8 cellular contexts compared by ENCODE assay signal in the genomic region with DNA sequence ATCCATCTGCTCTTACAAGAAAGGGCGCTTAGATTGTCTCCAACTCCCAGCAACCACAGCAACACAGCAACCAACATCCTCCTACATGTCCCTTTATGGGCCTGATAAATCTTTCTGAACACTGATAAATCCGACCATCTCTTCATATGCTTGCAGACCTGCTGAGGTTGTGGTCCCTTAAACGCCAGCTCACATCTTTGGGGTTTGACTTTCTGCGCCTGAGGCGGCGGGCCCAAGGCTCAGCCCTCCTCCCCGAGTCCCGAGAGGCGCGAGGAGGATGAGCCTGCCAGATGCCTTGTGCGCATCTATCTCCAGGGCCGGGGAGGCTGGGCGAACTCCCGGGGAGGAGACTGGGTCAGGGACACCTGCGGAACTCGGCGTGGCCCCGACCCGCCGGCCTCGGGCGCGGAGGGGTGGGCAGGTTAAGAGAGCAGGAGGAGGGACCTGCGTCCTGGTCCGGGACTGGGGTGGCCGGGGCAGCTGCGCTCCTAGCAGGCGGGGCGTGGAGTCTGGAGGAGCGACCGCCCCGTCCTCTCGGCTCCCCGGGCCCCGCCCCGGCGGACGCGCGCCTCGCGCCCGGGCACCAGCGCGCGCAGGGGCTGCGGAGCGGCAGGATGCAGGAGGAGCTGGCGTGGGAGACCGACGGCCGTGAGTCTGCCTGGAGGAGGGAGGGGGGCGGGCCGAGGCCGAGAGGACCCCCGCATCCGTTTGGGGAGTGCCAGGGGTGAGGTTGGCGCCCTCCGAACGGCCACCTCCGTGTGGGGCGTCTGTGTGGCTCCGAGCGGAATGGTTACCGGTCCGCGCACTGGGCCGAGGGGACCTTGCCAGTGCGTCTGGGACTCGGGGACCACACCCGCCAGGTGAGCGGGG. TPM values are rescaled to one million over a fixed set of nuclear protein-coding genes. Genes with fewer than 3 reads are reported as not detected.
A peak's percentile ranks its signal among the peaks of the same experiment; 100 is the strongest.
DNase-seq lines count a peak whose midpoint lies in the region; ATAC-seq and TF ChIP-seq lines count a peak whose summit lies in the region.

Gene ANKDD1A (plus strand): TSS at position 586 of the 870 bp plus-strand sequence. CDS start 29 bp downstream, at position 615.

- no peak within 1 kb of the TSS for H2BK12ac ChIP-seq in neuronal stem cell (ENCODE audit: low read length)

- TF ChIP-seq CTCF in gastroesophageal sphincter (IDR thresholded peaks at IDR 0.05) (no peak), vagina (IDR thresholded peaks at IDR 0.05) (no peak)

- no peaks in the 10 kb centered on the region for H3K9me3 ChIP-seq in gastroesophageal sphincter
- peaks cover 4% of the 10 kb centered on the region in 2 donors for H3K9me3 ChIP-seq in neuronal stem cell (replicated peaks in 1 of 2; ENCODE audit: control insufficient read depth in 2 of 2, insufficient read depth in 1 of 2, low read depth in 1 of 2, low read length in 2 of 2)
- no peaks in the 10 kb centered on the region for H3K9me3 ChIP-seq in vagina

- 5 to 19% methylated on average over 2 to 4 of the region's 72 CpGs for WGBS in gastroesophageal sphincter (ENCODE audit: low coverage in 1 of 2), 2 donors
- WGBS in neuronal stem cell (ENCODE audit: extremely low coverage in 2 of 2, insufficient read length in 2 of 2, insufficient replicate concordance in 1 of 2), 2 donors, result no CpG with 5 or more reads among the region's 72 CpGs

- peak within 1 kb of the TSS; percentile 94 for H3K18ac ChIP-seq in neuronal stem cell (ENCODE audit: low read length)

- H3K14ac ChIP-seq in neuronal stem cell (ENCODE audit: low read length), result peak within 1 kb of the TSS; percentile 73

- peak within 1 kb of the TSS; percentile 70 for H3K4me2 ChIP-seq in neuronal stem cell (ENCODE audit: insufficient read depth, low read length, poor library complexity, severe bottlenecking)

- no peak within 1 kb of the TSS for H3K4ac ChIP-seq in neuronal stem cell (ENCODE audit: low read length)

- H4K8ac ChIP-seq in neuronal stem cell (ENCODE audit: low read depth, low read length), result peak within 1 kb of the TSS; percentile 95

- intact Hi-C loops in vagina (cut with DNase I), result no loop called here

- H2BK120ac ChIP-seq in neuronal stem cell (ENCODE audit: low read depth, low read length), result peak within 1 kb of the TSS; percentile 56

- H3K27me3 ChIP-seq in gastroesophageal sphincter (no peaks in the 10 kb centered on the region), neuronal stem cell (ENCODE audit: control insufficient read depth in 3 of 3, insufficient read depth in 3 of 3, low read depth in 1 of 3, low read length in 3 of 3) (peaks cover 0 to 33% (median 10%) of the 10 kb centered on the region in 3 experiments), vagina (no peaks in the 10 kb centered on the region)

- peak within 1 kb of the TSS; percentile 16 for H2AK5ac ChIP-seq in neuronal stem cell (ENCODE audit: low read depth, low read length)

- peak within 1 kb of the TSS; percentile 85 for H3K23ac ChIP-seq in neuronal stem cell (ENCODE audit: low read depth, low read length, poor library complexity)

- no peak within 1 kb of the TSS for H2BK5ac ChIP-seq in neuronal stem cell (ENCODE audit: low read length)

- ATAC-seq in HG02610 (IDR thresholded peaks at IDR 0.05; ENCODE audit: unreplicated experiment), result peak; percentile 54
- peak; percentile 93 for ATAC-seq in gastroesophageal sphincter

- TF ChIP-seq POLR2A in gastroesophageal sphincter (IDR thresholded peaks at IDR 0.05) (peak in 1 of 2 donors; percentile 44), vagina (IDR thresholded peaks at IDR 0.05) (peak in 1 of 2 donors; percentile 18)

- no peak within 1 kb of the TSS for H2BK15ac ChIP-seq in neuronal stem cell (ENCODE audit: low read length)

- H2AFZ ChIP-seq in neuronal stem cell (ENCODE audit: low read length), result peak within 1 kb of the TSS; percentile 96

- H3K4me1 ChIP-seq in gastroesophageal sphincter (peaks cover 0 to 26% (median 4%) of the 10 kb centered on the region in 3 donors), neuronal stem cell (ENCODE audit: control insufficient read depth in 2 of 2, insufficient read depth in 1 of 2, low read depth in 1 of 2, low read length in 2 of 2) (peaks cover 8 to 12% of the 10 kb centered on the region in 2 donors), vagina (peaks cover 17% of the 10 kb centered on the region)

- peak within 1 kb of the TSS; percentile 42; the same call in 1 of the 2 replicates for H3K4me3 ChIP-seq in GM08714 (ENCODE audit: low read length)
- peak within 1 kb of the TSS; percentile 48 to 69 for H3K4me3 ChIP-seq in gastroesophageal sphincter
- H3K4me3 ChIP-seq in neuronal stem cell (ENCODE audit: low read length in 2 of 2), result peak within 1 kb of the TSS; percentile 54 to 84
- peak within 1 kb of the TSS; percentile 55 to 70 for H3K4me3 ChIP-seq in vagina

- H3K36me3 ChIP-seq in gastroesophageal sphincter (no peaks in the 10 kb centered on the region), neuronal stem cell (replicated peaks in 1 of 2; ENCODE audit: control insufficient read depth in 2 of 2, insufficient read depth in 2 of 2, low read length in 2 of 2) (no peaks in the 10 kb centered on the region), vagina (no peaks in the 10 kb centered on the region)

- DNase-seq in NCI-H510A treated with DMSO at 0.1 percent for 48 hours (lab: John Stamatoyannopoulos, UW), result peak; percentile 65
- peak; percentile 29 for DNase-seq in activated effector memory CD4-positive, alpha-beta T cell treated with Interleukin-2 at 50 U/mL for 16 hours
- peak; percentile 64 for DNase-seq in neuronal stem cell (ENCODE audit: low spot score)
- peak in 1 of 2 donors; percentile 87 for DNase-seq in vagina (ENCODE audit: extremely low spot score in 2 of 2)
- DNase-seq in SKM-1 (lab: John Stamatoyannopoulos, UW; ENCODE audit: unreplicated experiment), result no peak

- H3K27ac ChIP-seq in gastroesophageal sphincter (peak within 1 kb of the TSS in 3 of 4 donors; percentile 74 to 80 (median 77)), neuronal stem cell (replicated peaks; ENCODE audit: low read length) (no peak within 1 kb of the TSS), vagina (peak within 1 kb of the TSS; percentile 63)

- H3K79me1 ChIP-seq in neuronal stem cell (ENCODE audit: low read depth, low read length), result no peaks in the 10 kb centered on the region

- peak within 1 kb of the TSS; percentile 89 for H3K9ac ChIP-seq in neuronal stem cell (ENCODE audit: low read depth, low read length, poor library complexity)

- H4K91ac ChIP-seq in neuronal stem cell (ENCODE audit: low read depth, low read length, poor library complexity), result no peak within 1 kb of the TSS

- no peak for TF ChIP-seq EP300 in gastroesophageal sphincter (IDR thresholded peaks at IDR 0.05)

RNA-seq across cellular contexts. Expression of gene ANKDD1A, which starts in this region (rescaled TPM):
- total RNA-seq in gastroesophageal sphincter, result 10 to 100 TPM in 2 of 4 donors, 1 to 10 TPM in 2; 4.6 to 15.6 (median 8.5) TPM
- 3.2 TPM for polyA plus RNA-seq in neuronal stem cell (2013, experiment 1 of 2)
- 3.2 TPM for polyA plus RNA-seq in neuronal stem cell (2013, experiment 2 of 2)
- 17.7 TPM for total RNA-seq in vagina
